7 cellular contexts compared by ENCODE assay signal in the genomic region with DNA sequence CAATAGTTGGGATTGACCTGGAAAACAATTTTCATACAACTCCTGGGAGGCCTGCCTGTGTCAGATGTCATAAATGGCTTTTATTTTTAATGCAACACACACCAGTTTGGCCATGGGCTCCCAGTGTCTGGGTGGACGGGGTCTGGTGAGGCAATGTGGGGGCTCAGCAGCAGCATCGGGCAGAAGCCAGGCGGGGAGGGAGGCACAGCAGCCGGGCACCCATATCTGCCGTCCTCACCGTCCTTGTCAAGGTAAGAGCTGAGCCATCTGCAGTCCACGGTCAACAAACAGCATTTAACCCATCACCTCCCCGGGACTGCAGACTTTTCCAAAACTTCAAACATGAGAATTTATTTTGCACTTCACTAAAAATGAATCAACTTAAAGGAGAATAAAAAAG.
DNase-seq lines count a peak whose midpoint lies in the region; FAIRE-seq and TF ChIP-seq lines count a peak whose summit lies in the region.
"Not testable (repeated sequence)": the region's sequence is repeated elsewhere in the genome, so short reads cannot be mapped to it uniquely, and the experiment has no call there.

No MANE protein-coding gene starts in this region.

- H3K9me3 Mint-ChIP-seq in endodermal cell, mesothelial cell of epicardium: not testable (repeated sequence)

- DNase-seq in HTR-8/SVneo (ENCODE audit: insufficient read length, low spot score); mesothelial cell of epicardium (ENCODE audit: low spot score in 2 of 2, unreplicated experiment in 2 of 2): not testable (repeated sequence)
- DNase-seq in SK-N-SH (peak; percentile 33), coronary artery (ENCODE audit: low spot score) (peak; percentile 64), endodermal cell (peak; percentile 22), ovary (peak in 3 of 5 donors; percentile 35 to 45 (median 41))

- not testable (repeated sequence) for H3K4me2 ChIP-seq in SK-N-SH

- not testable (repeated sequence) for TF ChIP-seq EP300 in SK-N-SH (IDR thresholded peaks at IDR 0.05; ENCODE audit: borderline replicate concordance in 1 of 2, low read depth in 1 of 2, low read length in 1 of 2); ovary (IDR thresholded peaks at IDR 0.05)

- H4K20me1 ChIP-seq in SK-N-SH (ENCODE audit: insufficient read depth) = not testable (repeated sequence)

- H3K27me3 Mint-ChIP-seq in endodermal cell (ENCODE audit: insufficient read depth); mesothelial cell of epicardium (ENCODE audit: low read depth): not testable (repeated sequence)

- not testable (repeated sequence) for H3K4me3 Mint-ChIP-seq in endodermal cell, mesothelial cell of epicardium

- CTCF ChIA-PET in SK-N-SH (lab: Yijun Ruan, JAX) = not testable (repeated sequence)

- peak; percentile 13 for FAIRE-seq in HTR-8/SVneo (lab: Jason Lieb, UNC)
- peak; percentile 73 for FAIRE-seq in islet of Langerhans (lab: Jason Lieb, UNC)

- not testable (repeated sequence) for H3K9me3 ChIP-seq in SK-N-SH; endodermal cell (ENCODE audit: control insufficient read depth, low read length); ovary

- TF ChIP-seq CTCF in SK-N-SH (IDR thresholded peaks at IDR 0.05); coronary artery (IDR thresholded peaks at IDR 0.05); endodermal cell (conservative IDR thresholded peaks at IDR 0.05); mesothelial cell of epicardium (IDR thresholded peaks at IDR 0.05; ENCODE audit: unreplicated experiment); ovary (IDR thresholded peaks at IDR 0.05): not testable (repeated sequence)

- not testable (repeated sequence) for H3K4me3 ChIP-seq in SK-N-SH (ENCODE audit: low read depth in 2 of 2, low read length in 1 of 2); coronary artery; endodermal cell (ENCODE audit: low read length); ovary

- H3K79me2 ChIP-seq in SK-N-SH (ENCODE audit: insufficient read depth) = not testable (repeated sequence)

- not testable (repeated sequence) for H3F3A ChIP-seq in SK-N-SH (replicated peaks; ENCODE audit: insufficient read depth)

- intact Hi-C loops in ovary (cut with DNase I) = not testable (repeated sequence)

- H3K4me1 ChIP-seq in SK-N-SH (ENCODE audit: control insufficient read depth in 1 of 2, insufficient read depth in 2 of 2, low read depth in 1 of 2, low read length in 1 of 2) (peaks cover 0 to 30% of the 10 kb centered on the region in 2 experiments; a peak in 1 of 4 replicates), ovary (ENCODE audit: insufficient read depth) (peaks cover 26% of the 10 kb centered on the region)
- not testable (repeated sequence) for H3K4me1 ChIP-seq in endodermal cell (ENCODE audit: control insufficient read depth, insufficient read depth, low read length)

- not testable (repeated sequence) for H2AFZ ChIP-seq in SK-N-SH (ENCODE audit: low read depth)

- H3K9ac ChIP-seq in SK-N-SH; endodermal cell (ENCODE audit: extremely low read depth, low read length, poor library complexity, severe bottlenecking): not testable (repeated sequence)

- H3K4me1 Mint-ChIP-seq in endodermal cell = not testable (repeated sequence)
- H3K4me1 Mint-ChIP-seq in mesothelial cell of epicardium = peaks cover 25% of the 10 kb centered on the region

- not testable (repeated sequence) for TF ChIP-seq RAD21 in SK-N-SH (IDR thresholded peaks at IDR 0.05; ENCODE audit: low read length)

- not testable (repeated sequence) for H3K27ac Mint-ChIP-seq in endodermal cell
- H3K27ac Mint-ChIP-seq in mesothelial cell of epicardium = peak overlapping the region; percentile 73

- not testable (repeated sequence) for TF ChIP-seq POLR2A in ovary (IDR thresholded peaks at IDR 0.05)

- H3K27ac ChIP-seq in SK-N-SH (ENCODE audit: low read depth in 2 of 2, low read length in 1 of 2) (peak overlapping the region in 1 of 2 experiments; percentile 48; a peak in 1 of 4 replicates), ovary (peak overlapping the region in 1 of 2 donors; percentile 71)
- H3K27ac ChIP-seq in coronary artery; endodermal cell (ENCODE audit: low read depth, low read length): not testable (repeated sequence)

- H3K36me3 ChIP-seq in SK-N-SH (replicated peaks in 1 of 2; ENCODE audit: control insufficient read depth in 1 of 2, insufficient read depth in 2 of 2, low read length in 1 of 2); endodermal cell (ENCODE audit: control insufficient read depth, insufficient read depth, low read length); ovary: not testable (repeated sequence)

- H3K36me3 Mint-ChIP-seq in endodermal cell (ENCODE audit: low read depth); mesothelial cell of epicardium: not testable (repeated sequence)

- not testable (repeated sequence) for H3K9me2 ChIP-seq in SK-N-SH

- not testable (repeated sequence) for H3K27me3 ChIP-seq in SK-N-SH (ENCODE audit: insufficient read depth); endodermal cell (ENCODE audit: control insufficient read depth, insufficient read depth, low read length, poor library complexity, severe bottlenecking); ovary

- POLR2A ChIA-PET in SK-N-SH (lab: Yijun Ruan, JAX) = not testable (repeated sequence)

- WGBS in SK-N-SH (ENCODE audit: low lambda C conversion rate) = 57% methylated on average over 8 of the region's 8 CpGs
- 90 to 100% methylated on average over 1 to 8 of the region's 8 CpGs for WGBS in endodermal cell (ENCODE audit: insufficient coverage in 1 of 2, insufficient read length in 1 of 2), 2 experiments
- WGBS in ovary, 3 donors = 13 to 24% (median 23%) methylated on average over 8 of the region's 8 CpGs
